Comparison of ENCODE assay signal across 28 cellular contexts in the genomic region with DNA sequence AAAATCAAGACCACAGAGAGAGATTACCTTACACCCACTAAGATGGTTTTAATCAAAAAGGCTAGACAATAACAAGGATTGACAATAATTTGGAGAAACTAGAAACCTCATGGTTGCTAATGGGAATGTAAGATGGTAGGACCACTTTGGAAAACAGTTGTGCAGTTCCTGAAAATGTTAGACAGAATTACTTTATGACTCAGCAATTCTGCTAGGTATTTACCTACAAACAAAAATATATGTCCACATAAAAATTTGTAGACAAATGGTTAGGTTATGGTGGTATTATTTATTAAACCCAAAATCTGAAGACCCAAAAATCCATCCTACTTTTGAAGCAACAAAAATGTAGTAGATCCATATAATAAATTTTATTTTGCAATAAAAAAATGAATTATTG.
"Had no signal": no experiment of that assay in that cellular context is flagged by ENCODE, and none has a peak within 500 bp of the region (broad histone marks: within the 10 kb centered on the region; RNA-seq: fewer than 3 reads in every experiment).

No MANE protein-coding gene starts in this region.

- H3K4me1 Mint-ChIP-seq: endodermal cell; naive B cell; naive thymus-derived CD8-positive, alpha-beta T cell had no signal

- H3K4me3 Mint-ChIP-seq: dendritic cell treated with granulocyte-macrophage colony-stimulating factor and Interleukin-4, amounts not matched to agents 40 ng/mL and 50 ng/mL, for 4 days; effector memory CD8-positive, alpha-beta T cell; endodermal cell; mesothelial cell of epicardium; naive B cell; naive thymus-derived CD8-positive, alpha-beta T cell had no signal

- H3K9me3 Mint-ChIP-seq: endodermal cell had no signal

- H3K27me3 Mint-ChIP-seq: dendritic cell treated with granulocyte-macrophage colony-stimulating factor and Interleukin-4, amounts not matched to agents 40 ng/mL and 50 ng/mL, for 4 days; effector memory CD8-positive, alpha-beta T cell; naive B cell; naive thymus-derived CD8-positive, alpha-beta T cell had no signal

- H3K27ac Mint-ChIP-seq: dendritic cell treated with granulocyte-macrophage colony-stimulating factor and Interleukin-4, amounts not matched to agents 40 ng/mL and 50 ng/mL, for 4 days; effector memory CD8-positive, alpha-beta T cell; endodermal cell; mesothelial cell of epicardium; naive B cell; naive thymus-derived CD8-positive, alpha-beta T cell had no signal

- FAIRE-seq: endometrium, islet of Langerhans, keratinocyte had no signal

- H3K27ac ChIP-seq: epithelial cell of prostate, esophagus squamous epithelium, gastrocnemius medialis, heart right ventricle, left lung, lower lobe of right lung had no signal

- H3K4me1 ChIP-seq: esophagus squamous epithelium, gastrocnemius medialis, heart right ventricle, left lung, lower lobe of right lung had no signal

- DNase-seq: cortex of kidney; effector CD8-positive, alpha-beta T cell; effector memory CD8-positive, alpha-beta T cell; endodermal cell; erythroblast; esophagus squamous epithelium; foreskin fibroblast; foreskin melanocyte; gastrocnemius medialis; glutamatergic neuron; head of caudate nucleus; heart right ventricle; hippocampal formation; left cardiac atrium; left lung; left ventricle myocardium superior; lower lobe of right lung; mesenchymal stem cell; mucosa of descending colon; naive B cell; naive thymus-derived CD8-positive, alpha-beta T cell had no signal

- H3K36me3 Mint-ChIP-seq: mesothelial cell of epicardium, naive B cell had no signal

- H3K9me3 ChIP-seq: esophagus squamous epithelium, gastrocnemius medialis, lower lobe of right lung, mucosa of descending colon had no signal

- H3K4me3 ChIP-seq: esophagus squamous epithelium, gastrocnemius medialis, heart right ventricle, left lung, lower lobe of right lung, mucosa of descending colon had no signal

- ATAC-seq: effector memory CD8-positive, alpha-beta T cell; esophagus mucosa; gastrocnemius medialis; heart right ventricle; left cardiac atrium; left lung; left ventricle myocardium superior; lower lobe of right lung; mucosa of descending colon; naive thymus-derived CD8-positive, alpha-beta T cell had no signal
